8 cellular contexts compared by ENCODE assay signal in the genomic region with DNA sequence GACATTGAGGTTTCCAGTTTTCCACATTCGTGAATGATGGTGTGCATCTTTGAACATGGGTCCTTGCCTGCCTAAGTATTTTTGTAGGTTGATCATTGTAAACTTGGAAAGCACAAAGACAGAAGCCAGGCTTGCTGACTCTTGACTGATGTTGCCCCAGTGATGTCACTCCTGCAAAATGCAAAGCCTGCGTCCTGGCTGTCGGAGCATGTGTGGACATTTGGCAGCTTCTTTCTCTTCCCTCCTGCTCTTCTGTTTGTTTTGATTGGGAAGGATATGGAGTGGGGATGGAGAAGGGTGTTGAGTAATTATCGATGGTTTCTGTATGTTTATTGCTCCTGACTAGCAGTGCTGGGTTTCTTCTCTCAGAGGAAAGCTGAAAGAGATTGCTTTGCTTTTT. TPM values are rescaled to one million over a fixed set of nuclear protein-coding genes. Genes with fewer than 3 reads are reported as not detected.
A peak's percentile ranks its signal among the peaks of the same experiment; 100 is the strongest.
DNase-seq lines count a peak whose midpoint lies in the region; ATAC-seq and TF ChIP-seq lines count a peak whose summit lies in the region.
"Had no signal": no experiment of that assay in that cellular context is flagged by ENCODE, and none has a peak within 500 bp of the region (broad histone marks: within the 10 kb centered on the region; RNA-seq: fewer than 3 reads in every experiment).

No MANE protein-coding gene starts in this region.

- H3K4me3 ChIP-seq in OCI-LY1 (ENCODE audit: low read depth, low read length, poor library complexity, severe bottlenecking): peak overlapping the region; percentile 79
- no peak overlapping the region for H3K4me3 ChIP-seq in prostate gland

- H3K4me2 ChIP-seq in OCI-LY1 (ENCODE audit: low read length): peak overlapping the region; percentile 80

- peaks cover 47% of the 10 kb centered on the region for H3K4me1 ChIP-seq in OCI-LY1 (ENCODE audit: insufficient read depth, low read length, severe bottlenecking)
- H3K4me1 ChIP-seq in prostate gland (replicated peaks): no peaks in the 10 kb centered on the region

- H3F3A ChIP-seq in OCI-LY1 (ENCODE audit: insufficient read depth, low read length): no peaks in the 10 kb centered on the region

- TF ChIP-seq CTCF in OCI-LY1 (IDR thresholded peaks at IDR 0.05; ENCODE audit: low read length) (no peak), prostate gland (IDR thresholded peaks at IDR 0.05) (no peak)

- 14% methylated on average over 4 of the region's 4 CpGs for WGBS in prostate gland

- H3K27me3 ChIP-seq in OCI-LY1 (ENCODE audit: insufficient read depth, low read length) (no peaks in the 10 kb centered on the region), prostate gland (replicated peaks; ENCODE audit: insufficient read depth) (no peaks in the 10 kb centered on the region)

- ATAC-seq in GM19395 (IDR thresholded peaks at IDR 0.05; ENCODE audit: unreplicated experiment): no peak

- H3K36me3 ChIP-seq in OCI-LY1 (ENCODE audit: insufficient read depth, low read length) (peaks cover 32% of the 10 kb centered on the region), prostate gland (no peaks in the 10 kb centered on the region)

- DNase-seq in ELF-1 (ENCODE audit: low read depth, low spot score): peak; percentile 32
- no peak for DNase-seq in epithelial cell of prostate (ENCODE audit: low read depth, low spot score)
- DNase-seq in prostate gland (ENCODE audit: low spot score): peak; percentile 44
- DNase-seq in NCI-H146 (lab: John Stamatoyannopoulos, UW): no peak
- DNase-seq in NCI-H128 (lab: John Stamatoyannopoulos, UW; ENCODE audit: unreplicated experiment): no peak
- DNase-seq: NCI-H1436 treated with DMSO at 0.1 percent for 48 hours had no signal

- H3K9ac ChIP-seq in OCI-LY1 (ENCODE audit: low read length): no peak overlapping the region; the same call in 1 of the 2 replicates

- no peak overlapping the region for H2AFZ ChIP-seq in OCI-LY1 (ENCODE audit: low read length)

- peak overlapping the region; percentile 42 for H3K27ac ChIP-seq in OCI-LY1 (ENCODE audit: low read depth, low read length, poor library complexity, severe bottlenecking)
- H3K27ac ChIP-seq in epithelial cell of prostate: peak overlapping the region; percentile 99
- H3K27ac ChIP-seq in prostate gland: no peak overlapping the region

- H3K9me2 ChIP-seq in OCI-LY1 (ENCODE audit: low read depth, low read length): no peaks in the 10 kb centered on the region

- H4K20me1 ChIP-seq in OCI-LY1 (ENCODE audit: insufficient read depth, low read length): no peaks in the 10 kb centered on the region

- no peak for TF ChIP-seq POLR2A in prostate gland (IDR thresholded peaks at IDR 0.05)

- intact Hi-C loops in prostate gland (cut with DNase I): no loop called here

- peaks cover 64% of the 10 kb centered on the region for H3K79me2 ChIP-seq in OCI-LY1 (ENCODE audit: insufficient read depth, low read length)

- no peaks in the 10 kb centered on the region for H3K9me3 ChIP-seq in OCI-LY1 (ENCODE audit: low read length)
- H3K9me3 ChIP-seq in prostate gland: no peaks in the 10 kb centered on the region

RNA-seq across cellular contexts. Expression of a gene that starts 3.2 kb away (rescaled TPM):
- total RNA-seq in prostate gland: 10 to 100 TPM; 34.3 to 39.3 TPM

RNA-seq across cellular contexts. Expression of a gene that starts 10.3 kb away (rescaled TPM):
- total RNA-seq in prostate gland: 10 to 100 TPM; 33.3 to 54.2 TPM

Comparison
In these comparisons a context has a peak if more than half of its experiments do, and no peak if none do; other contexts are left out.
1. DNase-seq: peak in ELF-1 (single experiment) and prostate gland (single experiment); none in epithelial cell of prostate (single experiment), NCI-H146 (single experiment) and NCI-H128 (single experiment).
2. H3K27ac ChIP-seq: peak in OCI-LY1 (single experiment) and epithelial cell of prostate (single experiment); none in prostate gland (0 of 2).